ENCODE assay signal across 8 cellular contexts in the genomic region with DNA sequence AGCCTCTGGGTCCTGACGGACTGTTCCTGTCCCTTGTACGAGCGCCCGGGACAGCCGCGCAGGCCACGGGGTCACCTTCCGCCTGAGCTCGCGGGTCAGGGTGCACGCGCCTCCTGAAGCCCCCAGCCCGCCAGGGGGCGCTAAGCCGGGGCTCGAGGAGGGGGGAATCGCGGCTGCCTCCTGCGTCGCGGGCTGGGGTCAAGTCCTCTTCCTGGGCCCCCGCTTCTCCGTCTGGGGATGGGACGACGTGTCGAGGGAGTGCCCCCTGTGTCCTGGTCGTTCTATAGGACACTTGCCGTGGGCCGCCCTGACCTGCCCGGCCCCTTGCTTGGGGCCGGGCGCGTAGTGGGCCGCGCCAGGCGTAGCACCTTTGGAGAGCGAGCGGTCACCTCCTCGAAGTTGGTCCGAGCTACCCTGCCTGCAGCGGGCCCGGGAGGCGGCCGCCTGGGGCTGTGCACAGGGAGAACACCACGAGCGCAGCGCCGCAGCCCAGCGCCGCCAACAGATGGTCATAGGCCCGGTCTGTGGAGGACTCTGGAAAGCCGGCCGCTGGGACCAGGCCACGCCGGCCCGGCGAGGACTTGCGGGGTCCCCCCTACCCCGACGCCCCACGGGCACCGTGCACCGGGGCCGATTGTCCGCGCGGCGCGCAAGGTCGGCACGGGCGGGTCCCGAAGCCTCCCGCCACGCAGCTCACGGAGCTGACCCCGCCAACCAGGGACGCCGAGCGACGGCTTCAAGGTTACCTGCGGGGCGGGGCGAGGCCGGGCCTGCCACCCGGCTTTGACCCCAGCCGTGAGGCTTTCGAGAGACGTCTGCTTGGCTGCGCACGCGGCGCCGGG. TPM values are rescaled to one million over a fixed set of nuclear protein-coding genes. Genes with fewer than 3 reads are reported as not detected.
DNase-seq lines count a peak whose midpoint lies in the region; TF ChIP-seq lines count a peak whose summit lies in the region.

No MANE protein-coding gene starts in this region.

- WGBS in ovary, 3 donors: 0 to 1% (median 0%) methylated on average over 30 to 94 of the region's 94 CpGs
- WGBS in thymus: 1% methylated on average over 94 of the region's 94 CpGs

- no peak overlapping the region for H3K27ac Mint-ChIP-seq in glutamatergic neuron (ENCODE audit: unreplicated experiment)

- H4K20me1 ChIP-seq in DOHH2 (ENCODE audit: control insufficient read depth, insufficient read depth, low read depth, low read length): peaks cover 5% of the 10 kb centered on the region; the same call in 1 of the 2 replicates

- H3K36me3 Mint-ChIP-seq in glutamatergic neuron (ENCODE audit: unreplicated experiment): no peaks in the 10 kb centered on the region

- no peaks in the 10 kb centered on the region; the same call in 1 of the 2 replicates for H3F3A ChIP-seq in DOHH2 (ENCODE audit: control insufficient read depth, insufficient read depth)

- no peaks in the 10 kb centered on the region for H3K9me2 ChIP-seq in DOHH2 (replicated peaks; ENCODE audit: control insufficient read depth, low read length)

- H3K27me3 ChIP-seq in DOHH2 (ENCODE audit: control insufficient read depth, low read length): peaks cover 78% of the 10 kb centered on the region
- no peaks in the 10 kb centered on the region for H3K27me3 ChIP-seq in SJCRH30
- H3K27me3 ChIP-seq in ovary: no peaks in the 10 kb centered on the region
- H3K27me3 ChIP-seq in thymus (ENCODE audit: control insufficient read depth, insufficient read depth): peaks cover 95% of the 10 kb centered on the region

- TF ChIP-seq POLR2A in ovary (IDR thresholded peaks at IDR 0.05): no peak

- peak overlapping the region; percentile 66 for H3K4me3 ChIP-seq in DOHH2 (ENCODE audit: low read length)
- peak overlapping the region; percentile 66 for H3K4me3 ChIP-seq in SJCRH30
- H3K4me3 ChIP-seq in ovary: peak overlapping the region; percentile 31
- peak overlapping the region; percentile 56 for H3K4me3 ChIP-seq in thymus (ENCODE audit: low read length)

- TF ChIP-seq EP300 in ovary (IDR thresholded peaks at IDR 0.05): no peak

- TF ChIP-seq CTCF in DOHH2 (IDR thresholded peaks at IDR 0.05; ENCODE audit: low read depth, low read length, poor library complexity, severe bottlenecking) (peak; percentile 81), glutamatergic neuron (IDR thresholded peaks at IDR 0.05; ENCODE audit: partially characterized antibody, unreplicated experiment) (peak; percentile 96), ovary (IDR thresholded peaks at IDR 0.05) (peak; percentile 53 to 75 (median 64))

- H3K4me2 ChIP-seq in DOHH2 (ENCODE audit: low read length): peak overlapping the region; percentile 92

- H3K27me3 Mint-ChIP-seq in glutamatergic neuron (ENCODE audit: unreplicated experiment): peaks cover 17% of the 10 kb centered on the region

- H3K4me1 ChIP-seq in DOHH2 (ENCODE audit: control insufficient read depth, low read length): peaks cover 41% of the 10 kb centered on the region
- no peaks in the 10 kb centered on the region; the same call in 1 of the 2 replicates for H3K4me1 ChIP-seq in SJCRH30
- peaks cover 15% of the 10 kb centered on the region for H3K4me1 ChIP-seq in ovary (ENCODE audit: insufficient read depth)
- H3K4me1 ChIP-seq in thymus (ENCODE audit: control insufficient read depth, insufficient read depth, low read length): peaks cover 19% of the 10 kb centered on the region

- peak overlapping the region; percentile 55 for H3K4me3 Mint-ChIP-seq in glutamatergic neuron (ENCODE audit: unreplicated experiment)

- H3K36me3 ChIP-seq in DOHH2 (ENCODE audit: control insufficient read depth, low read length) (no peaks in the 10 kb centered on the region), SJCRH30 (no peaks in the 10 kb centered on the region), ovary (no peaks in the 10 kb centered on the region), thymus (ENCODE audit: control insufficient read depth, insufficient read depth) (no peaks in the 10 kb centered on the region)

- intact Hi-C loops in ovary (cut with DNase I): loop anchor here in 3 of 4 donors (5.0 kb wide), 3 partner anchors 108 to 303 kb away; no protein-coding TSS in a partner anchor

- H3K9me3 ChIP-seq in DOHH2 (ENCODE audit: control insufficient read depth, insufficient read depth, low read length): no peaks in the 10 kb centered on the region
- H3K9me3 ChIP-seq in SJCRH30 (replicated peaks): no peaks in the 10 kb centered on the region
- H3K9me3 ChIP-seq in ovary: no peaks in the 10 kb centered on the region
- H3K9me3 ChIP-seq in thymus (ENCODE audit: control insufficient read depth): peaks cover 2% of the 10 kb centered on the region

- H3K79me2 ChIP-seq in DOHH2 (ENCODE audit: control insufficient read depth, low read length): no peaks in the 10 kb centered on the region

- DNase-seq in HuH-7 (ENCODE audit: low spot score): peak; percentile 89
- DNase-seq in SJCRH30: peak; percentile 67 to 75
- DNase-seq in activated naive CD4-positive, alpha-beta T cell (lab: John Stamatoyannopoulos, UW): peak; percentile 51 to 78 (median 60)
- DNase-seq in glutamatergic neuron: peak; percentile 89
- peak; percentile 62 to 79 (median 72) for DNase-seq in ovary
- no peak for DNase-seq in NCI-H1048 (lab: John Stamatoyannopoulos, UW)

- H3K27ac ChIP-seq in DOHH2 (ENCODE audit: low read depth, low read length) (no peak overlapping the region), SJCRH30 (peak overlapping the region; percentile 27; the same call in 1 of the 2 replicates), ovary (no peak overlapping the region), thymus (ENCODE audit: low read depth) (no peak overlapping the region)

- peaks cover 3% of the 10 kb centered on the region for H3K9me3 Mint-ChIP-seq in glutamatergic neuron (ENCODE audit: unreplicated experiment)

- no peaks in the 10 kb centered on the region for H3K4me1 Mint-ChIP-seq in glutamatergic neuron (ENCODE audit: low read depth, unreplicated experiment)

RNA-seq across cellular contexts. Expression of a gene that starts 2.7 kb away (rescaled TPM):
- 26.8 and 27.5 TPM in 2 replicates for total RNA-seq in SJCRH30 (2014; rRNA removed; shearing (Covaris generic))
- 0.37 TPM for total RNA-seq in glutamatergic neuron (ENCODE audit: unreplicated experiment)
- 10 to 100 TPM in 1 of 7 donors, 1 to 10 TPM in 6; 2.2 to 16.4 (median 5.0) TPM for total RNA-seq in ovary
- polyA plus RNA-seq in ovary: 1 to 10 TPM; 1.1 to 1.9 TPM
- polyA plus RNA-seq in thymus: 1.1 TPM
